1 cellular context compared by ENCODE assay signal in genomic region chr6:89080281-89081128, GRCh38.
TF ChIP-seq lines count a peak whose summit lies in the region.

Gene PNRC1, plus strand, starts transcription at chr6:89080751. Its CDS starts 144 bp downstream, at chr6:89080895.

TF ChIP-seq in HepG2, 621 proteins besides CTCF, POLR2A, EP300 and RAD21 (continued from another document and continues in another):
- TF ChIP-seq, protein P1, sequence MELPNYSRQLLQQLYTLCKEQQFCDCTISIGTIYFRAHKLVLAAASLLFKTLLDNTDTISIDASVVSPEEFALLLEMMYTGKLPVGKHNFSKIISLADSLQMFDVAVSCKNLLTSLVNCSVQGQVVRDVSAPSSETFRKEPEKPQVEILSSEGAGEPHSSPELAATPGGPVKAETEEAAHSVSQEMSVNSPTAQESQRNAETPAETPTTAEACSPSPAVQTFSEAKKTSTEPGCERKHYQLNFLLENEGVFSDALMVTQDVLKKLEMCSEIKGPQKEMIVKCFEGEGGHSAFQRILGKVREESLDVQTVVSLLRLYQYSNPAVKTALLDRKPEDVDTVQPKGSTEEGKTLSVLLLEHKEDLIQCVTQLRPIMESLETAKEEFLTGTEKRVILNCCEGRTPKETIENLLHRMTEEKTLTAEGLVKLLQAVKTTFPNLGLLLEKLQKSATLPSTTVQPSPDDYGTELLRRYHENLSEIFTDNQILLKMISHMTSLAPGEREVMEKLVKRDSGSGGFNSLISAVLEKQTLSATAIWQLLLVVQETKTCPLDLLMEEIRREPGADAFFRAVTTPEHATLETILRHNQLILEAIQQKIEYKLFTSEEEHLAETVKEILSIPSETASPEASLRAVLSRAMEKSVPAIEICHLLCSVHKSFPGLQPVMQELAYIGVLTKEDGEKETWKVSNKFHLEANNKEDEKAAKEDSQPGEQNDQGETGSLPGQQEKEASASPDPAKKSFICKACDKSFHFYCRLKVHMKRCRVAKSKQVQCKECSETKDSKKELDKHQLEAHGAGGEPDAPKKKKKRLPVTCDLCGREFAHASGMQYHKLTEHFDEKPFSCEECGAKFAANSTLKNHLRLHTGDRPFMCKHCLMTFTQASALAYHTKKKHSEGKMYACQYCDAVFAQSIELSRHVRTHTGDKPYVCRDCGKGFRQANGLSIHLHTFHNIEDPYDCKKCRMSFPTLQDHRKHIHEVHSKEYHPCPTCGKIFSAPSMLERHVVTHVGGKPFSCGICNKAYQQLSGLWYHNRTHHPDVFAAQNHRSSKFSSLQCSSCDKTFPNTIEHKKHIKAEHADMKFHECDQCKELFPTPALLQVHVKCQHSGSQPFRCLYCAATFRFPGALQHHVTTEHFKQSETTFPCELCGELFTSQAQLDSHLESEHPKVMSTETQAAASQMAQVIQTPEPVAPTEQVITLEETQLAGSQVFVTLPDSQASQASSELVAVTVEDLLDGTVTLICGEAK (IDR thresholded peaks at IDR 0.05): no peak
- TF ChIP-seq, protein P1 (CRISPR knock-in tag; IDR thresholded peaks at IDR 0.05): no peak; the same call in 1 of the 2 replicates
- no peak; the same call in 1 of the 2 replicates for TF ChIP-seq ZSCAN29 (CRISPR knock-in tag; conservative IDR thresholded peaks at IDR 0.05)
- TF ChIP-seq ZNF550 (CRISPR knock-in tag; IDR thresholded peaks at IDR 0.05; ENCODE audit: borderline replicate concordance): no peak
- TF ChIP-seq EHMT2 (IDR thresholded peaks at IDR 0.05; ENCODE audit: borderline replicate concordance, low read depth, low read length): no peak
- peak; percentile 95 for TF ChIP-seq DR1 (CRISPR knock-in tag; IDR thresholded peaks at IDR 0.05)
- peak; percentile 39; the same call in 1 of the 2 replicates for TF ChIP-seq MEF2D (CRISPR knock-in tag; IDR thresholded peaks at IDR 0.05)
- TF ChIP-seq MED1 (CRISPR knock-in tag; IDR thresholded peaks at IDR 0.05): peak; percentile 57; the same call in 1 of the 2 replicates
- 0 out of 2 replicates have a peak, but pooled peaks have one; percentile 68 for TF ChIP-seq ZNF354B (CRISPR knock-in tag; IDR thresholded peaks at IDR 0.05)
- no peak for TF ChIP-seq TP53 (CRISPR knock-in tag; conservative IDR thresholded peaks at IDR 0.05)
- peak; percentile 62; the same call in 1 of the 2 replicates for TF ChIP-seq ZSCAN21 (CRISPR knock-in tag; IDR thresholded peaks at IDR 0.05; ENCODE audit: borderline replicate concordance)
- TF ChIP-seq ZNF33B (CRISPR knock-in tag; IDR thresholded peaks at IDR 0.05): 0 out of 2 replicates have a peak, but pooled peaks have one; percentile 64
- TF ChIP-seq ZNF572 (CRISPR knock-in tag; IDR thresholded peaks at IDR 0.05): no peak
- TF ChIP-seq, protein P2, sequence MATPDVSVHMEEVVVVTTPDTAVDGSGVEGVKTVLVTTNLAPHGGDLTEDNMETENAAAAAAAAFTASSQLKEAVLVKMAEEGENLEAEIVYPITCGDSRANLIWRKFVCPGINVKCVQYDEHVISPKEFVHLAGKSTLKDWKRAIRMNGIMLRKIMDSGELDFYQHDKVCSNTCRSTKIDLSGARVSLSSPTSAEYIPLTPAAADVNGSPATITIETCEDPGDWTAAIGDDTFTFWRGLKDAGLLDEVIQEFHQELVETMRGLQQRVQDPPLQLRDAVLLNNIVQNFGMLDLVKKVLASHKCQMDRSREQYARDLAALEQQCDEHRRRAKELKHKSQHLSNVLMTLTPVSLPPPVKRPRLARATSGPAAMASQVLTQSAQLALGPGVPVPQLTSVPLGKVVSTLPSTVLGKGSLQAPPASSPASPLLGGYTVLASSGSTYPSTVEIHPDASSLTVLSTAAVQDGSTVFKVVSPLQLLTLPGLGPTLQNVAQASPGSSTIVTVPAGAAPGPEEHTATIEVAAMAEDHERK (CRISPR knock-in tag; IDR thresholded peaks at IDR 0.05; ENCODE audit: low read depth): peak; percentile 23; the same call in 1 of the 2 replicates
- no peak; the same call in 1 of the 2 replicates for TF ChIP-seq ZNF263 (CRISPR knock-in tag; IDR thresholded peaks at IDR 0.05)
- TF ChIP-seq ZNF34 (CRISPR knock-in tag; IDR thresholded peaks at IDR 0.05; ENCODE audit: borderline replicate concordance): no peak
- TF ChIP-seq MBD4 (IDR thresholded peaks at IDR 0.05; ENCODE audit: borderline replicate concordance, low read length): no peak
- TF ChIP-seq GATA4 (IDR thresholded peaks at IDR 0.05; ENCODE audit: borderline replicate concordance, low read depth): peak; percentile 76; the same call in 1 of the 2 replicates
- TF ChIP-seq, protein P3, sequence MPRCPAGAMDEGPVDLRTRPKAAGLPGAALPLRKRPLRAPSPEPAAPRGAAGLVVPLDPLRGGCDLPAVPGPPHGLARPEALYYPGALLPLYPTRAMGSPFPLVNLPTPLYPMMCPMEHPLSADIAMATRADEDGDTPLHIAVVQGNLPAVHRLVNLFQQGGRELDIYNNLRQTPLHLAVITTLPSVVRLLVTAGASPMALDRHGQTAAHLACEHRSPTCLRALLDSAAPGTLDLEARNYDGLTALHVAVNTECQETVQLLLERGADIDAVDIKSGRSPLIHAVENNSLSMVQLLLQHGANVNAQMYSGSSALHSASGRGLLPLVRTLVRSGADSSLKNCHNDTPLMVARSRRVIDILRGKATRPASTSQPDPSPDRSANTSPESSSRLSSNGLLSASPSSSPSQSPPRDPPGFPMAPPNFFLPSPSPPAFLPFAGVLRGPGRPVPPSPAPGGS (CRISPR knock-in tag; IDR thresholded peaks at IDR 0.05): peak; percentile 89; the same call in 1 of the 2 replicates
- no peak for TF ChIP-seq ZSCAN12 (CRISPR knock-in tag; IDR thresholded peaks at IDR 0.05)
- TF ChIP-seq SPEN (CRISPR knock-in tag; IDR thresholded peaks at IDR 0.05; ENCODE audit: low read depth): no peak; the same call in 1 of the 2 replicates
- TF ChIP-seq CCDC6 (CRISPR knock-in tag; IDR thresholded peaks at IDR 0.05): peak; percentile 19; the same call in 1 of the 2 replicates
- TF ChIP-seq ZFP36L2 (CRISPR knock-in tag; IDR thresholded peaks at IDR 0.05): no peak
- no peak for TF ChIP-seq BATF2 (CRISPR knock-in tag; IDR thresholded peaks at IDR 0.05)
- no peak for TF ChIP-seq SMYD3 (CRISPR knock-in tag; IDR thresholded peaks at IDR 0.05)
- TF ChIP-seq ZNF451 (CRISPR knock-in tag; IDR thresholded peaks at IDR 0.05): peak; percentile 73; the same call in 1 of the 2 replicates
- TF ChIP-seq POLR2G (IDR thresholded peaks at IDR 0.05; ENCODE audit: low read depth, low read length): peak; percentile 99
- peak; percentile 97 for TF ChIP-seq AGO2 (optimal IDR thresholded peaks at IDR 0.05; ENCODE audit: low read depth, low read length)
- TF ChIP-seq SRSF1 (optimal IDR thresholded peaks at IDR 0.05; ENCODE audit: low read depth, low read length): no peak
- TF ChIP-seq MAF1 (CRISPR knock-in tag; IDR thresholded peaks at IDR 0.05; ENCODE audit: borderline replicate concordance): no peak
- 0 out of 2 replicates have a peak, but pooled peaks have one; percentile 25 for TF ChIP-seq FOSL2 (CRISPR knock-in tag; IDR thresholded peaks at IDR 0.05)
- peak; percentile 57; the same call in 1 of the 2 replicates for TF ChIP-seq EEA1 (CRISPR knock-in tag; IDR thresholded peaks at IDR 0.05; ENCODE audit: borderline replicate concordance)
- TF ChIP-seq, protein P4, sequence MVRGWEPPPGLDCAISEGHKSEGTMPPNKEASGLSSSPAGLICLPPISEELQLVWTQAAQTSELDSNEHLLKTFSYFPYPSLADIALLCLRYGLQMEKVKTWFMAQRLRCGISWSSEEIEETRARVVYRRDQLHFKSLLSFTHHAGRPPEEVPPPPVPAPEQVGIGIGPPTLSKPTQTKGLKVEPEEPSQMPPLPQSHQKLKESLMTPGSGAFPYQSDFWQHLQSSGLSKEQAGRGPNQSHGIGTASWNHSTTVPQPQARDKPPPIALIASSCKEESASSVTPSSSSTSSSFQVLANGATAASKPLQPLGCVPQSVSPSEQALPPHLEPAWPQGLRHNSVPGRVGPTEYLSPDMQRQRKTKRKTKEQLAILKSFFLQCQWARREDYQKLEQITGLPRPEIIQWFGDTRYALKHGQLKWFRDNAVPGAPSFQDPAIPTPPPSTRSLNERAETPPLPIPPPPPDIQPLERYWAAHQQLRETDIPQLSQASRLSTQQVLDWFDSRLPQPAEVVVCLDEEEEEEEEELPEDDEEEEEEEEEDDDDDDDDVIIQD (CRISPR knock-in tag; IDR thresholded peaks at IDR 0.05; ENCODE audit: low read depth): 0 out of 2 replicates have a peak, but pooled peaks have one; percentile 45
- no peak for TF ChIP-seq ZNF414 (CRISPR knock-in tag; IDR thresholded peaks at IDR 0.05)
- TF ChIP-seq SRSF4 (IDR thresholded peaks at IDR 0.05; ENCODE audit: low read depth, low read length, poor library complexity, severe bottlenecking): no peak
- TF ChIP-seq ZNF253 (CRISPR knock-in tag; IDR thresholded peaks at IDR 0.05; ENCODE audit: borderline replicate concordance): 0 out of 2 replicates have a peak, but pooled peaks have one; percentile 30
- no peak for TF ChIP-seq ZKSCAN1 (IDR thresholded peaks at IDR 0.05; ENCODE audit: low read length)
- TF ChIP-seq HOXA5 (CRISPR knock-in tag; IDR thresholded peaks at IDR 0.05): peak; percentile 62; the same call in 1 of the 2 replicates
- TF ChIP-seq SATB2 (CRISPR knock-in tag; IDR thresholded peaks at IDR 0.05): no peak
- TF ChIP-seq SIX1 (CRISPR knock-in tag; IDR thresholded peaks at IDR 0.05; ENCODE audit: borderline replicate concordance): no peak; the same call in 1 of the 2 replicates
- TF ChIP-seq ZNF329 (CRISPR knock-in tag; IDR thresholded peaks at IDR 0.05; ENCODE audit: low read depth): 0 out of 2 replicates have a peak, but pooled peaks have one; percentile 43
- peak; percentile 63 for TF ChIP-seq ZNF564 (CRISPR knock-in tag; IDR thresholded peaks at IDR 0.05)
- TF ChIP-seq ZNF678 (CRISPR knock-in tag; IDR thresholded peaks at IDR 0.05): no peak
- peak; percentile 62 for TF ChIP-seq ZNF607 (CRISPR knock-in tag; IDR thresholded peaks at IDR 0.05; ENCODE audit: borderline replicate concordance)
- TF ChIP-seq, protein P5, sequence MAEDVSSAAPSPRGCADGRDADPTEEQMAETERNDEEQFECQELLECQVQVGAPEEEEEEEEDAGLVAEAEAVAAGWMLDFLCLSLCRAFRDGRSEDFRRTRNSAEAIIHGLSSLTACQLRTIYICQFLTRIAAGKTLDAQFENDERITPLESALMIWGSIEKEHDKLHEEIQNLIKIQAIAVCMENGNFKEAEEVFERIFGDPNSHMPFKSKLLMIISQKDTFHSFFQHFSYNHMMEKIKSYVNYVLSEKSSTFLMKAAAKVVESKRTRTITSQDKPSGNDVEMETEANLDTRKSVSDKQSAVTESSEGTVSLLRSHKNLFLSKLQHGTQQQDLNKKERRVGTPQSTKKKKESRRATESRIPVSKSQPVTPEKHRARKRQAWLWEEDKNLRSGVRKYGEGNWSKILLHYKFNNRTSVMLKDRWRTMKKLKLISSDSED (CRISPR knock-in tag; IDR thresholded peaks at IDR 0.05): peak; percentile 56; the same call in 1 of the 2 replicates
- TF ChIP-seq ZFP62 (CRISPR knock-in tag; IDR thresholded peaks at IDR 0.05): 0 out of 2 replicates have a peak, but pooled peaks have one; percentile 18
- TF ChIP-seq ZBTB26 (CRISPR knock-in tag; IDR thresholded peaks at IDR 0.05; ENCODE audit: borderline replicate concordance): peak; percentile 79; the same call in 1 of the 2 replicates
